Comparison of ENCODE assay signal across 22 cellular contexts in the genomic region with DNA sequence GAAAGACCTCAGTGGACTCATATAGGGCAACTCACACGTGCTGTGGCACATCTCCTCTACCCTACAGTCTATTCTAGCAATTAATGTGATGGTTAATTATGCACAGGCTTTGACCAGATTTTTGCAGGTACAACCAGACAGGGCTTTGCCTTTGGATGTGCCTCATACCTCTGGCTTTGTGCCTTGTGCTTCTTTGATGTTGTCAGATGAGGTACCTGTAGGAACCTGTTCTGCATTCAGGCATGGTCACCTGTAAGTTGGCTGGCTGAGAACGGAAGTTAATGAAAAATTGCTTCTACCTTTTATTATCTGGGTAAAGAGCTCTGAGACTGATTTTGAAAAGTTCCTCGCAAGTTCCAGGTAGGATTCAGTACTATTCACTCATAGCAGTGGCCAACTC.
DNase-seq lines count a peak whose midpoint lies in the region; ATAC-seq and TF ChIP-seq lines count a peak whose summit lies in the region.
"Had no signal": no experiment of that assay in that cellular context is flagged by ENCODE, and none has a peak within 500 bp of the region (broad histone marks: within the 10 kb centered on the region; RNA-seq: fewer than 3 reads in every experiment).

No MANE protein-coding gene starts in this region.

- H3K4me1 ChIP-seq in osteoblast (ENCODE audit: insufficient read depth, low read length), result no peaks in the 10 kb centered on the region
- H3K4me1 ChIP-seq: A549; BLaER1 treated with 17β-estradiol and CSF1 and Interleukin-3, amounts not matched to agents 10 nM and 100 nM; Caco-2 had no signal

- no peaks in the 10 kb centered on the region for H3K36me3 Mint-ChIP-seq in activated T-helper 17 cell treated with anti-CD3 and anti-CD28 coated beads, Interleukin-2, amount 50 U/mL, for 72 hours (ENCODE audit: low read depth)
- H3K36me3 Mint-ChIP-seq: CD8-positive, alpha-beta T cell had no signal

- TF ChIP-seq CTCF in osteoblast (IDR thresholded peaks at IDR 0.05; ENCODE audit: extremely low read depth, low read depth, low read length), result no peak

- no peak overlapping the region for H3K27ac ChIP-seq in osteoblast (ENCODE audit: low read depth, low read length)
- H3K27ac ChIP-seq: 22Rv1; A549; BLaER1 treated with 17β-estradiol and CSF1 and Interleukin-3, amounts not matched to agents 10 nM and 100 nM; C4-2B had no signal

- H3K9me3 Mint-ChIP-seq in activated T-helper 17 cell treated with anti-CD3 and anti-CD28 coated beads, Interleukin-2, amount 50 U/mL, for 72 hours, result peaks cover 5% of the 10 kb centered on the region

- H3K4me2 ChIP-seq in osteoblast (ENCODE audit: insufficient read depth, low read length), result no peak overlapping the region
- H3K4me2 ChIP-seq: A549; BLaER1 treated with 17β-estradiol and CSF1 and Interleukin-3, amounts not matched to agents 10 nM and 100 nM had no signal

- no peaks in the 10 kb centered on the region for H4K20me1 ChIP-seq in osteoblast (ENCODE audit: insufficient read depth, low read length)
- H4K20me1 ChIP-seq: BLaER1 treated with 17β-estradiol and CSF1 and Interleukin-3, amounts not matched to agents 10 nM and 100 nM had no signal

- H3K79me2 ChIP-seq in osteoblast (ENCODE audit: insufficient read depth, low read length), result no peaks in the 10 kb centered on the region

- DNase-seq in osteoblast (ENCODE audit: insufficient read length, low spot score, missing footprints) (peak; percentile 58), ureter (ENCODE audit: low spot score) (peak; percentile 45), DMS 273 (lab: John Stamatoyannopoulos, UW; ENCODE audit: unreplicated experiment) (no peak)
- DNase-seq: AML-193; Caco-2; Calu3; CD4-positive, alpha-beta T cell; CD8-positive, alpha-beta T cell; DMS 273 treated with DMSO at 0.1 percent for 48 hours; DMS153; DMS53; DMS79; DND-41; EL; GDM1 had no signal

- no peak overlapping the region for H3K27ac Mint-ChIP-seq in activated T-helper 17 cell treated with anti-CD3 and anti-CD28 coated beads, Interleukin-2, amount 50 U/mL, for 72 hours
- H3K27ac Mint-ChIP-seq: B cell; CD4-positive, alpha-beta T cell; CD8-positive, alpha-beta T cell had no signal

- H3K4me3 Mint-ChIP-seq in activated T-helper 17 cell treated with anti-CD3 and anti-CD28 coated beads, Interleukin-2, amount 50 U/mL, for 72 hours, result no peak overlapping the region
- H3K4me3 Mint-ChIP-seq: B cell; CD4-positive, alpha-beta T cell; CD8-positive, alpha-beta T cell had no signal

- no peaks in the 10 kb centered on the region for H3K4me1 Mint-ChIP-seq in activated T-helper 17 cell treated with anti-CD3 and anti-CD28 coated beads, Interleukin-2, amount 50 U/mL, for 72 hours
- H3K4me1 Mint-ChIP-seq: B cell had no signal

- H3K36me3 ChIP-seq in osteoblast (ENCODE audit: insufficient read depth, low read length), result no peaks in the 10 kb centered on the region
- H3K36me3 ChIP-seq: BLaER1 treated with 17β-estradiol and CSF1 and Interleukin-3, amounts not matched to agents 10 nM and 100 nM had no signal

- no peaks in the 10 kb centered on the region for H3K27me3 Mint-ChIP-seq in activated T-helper 17 cell treated with anti-CD3 and anti-CD28 coated beads, Interleukin-2, amount 50 U/mL, for 72 hours

- H3K4me3 ChIP-seq in osteoblast (ENCODE audit: insufficient read depth, low read length), result no peak overlapping the region
- H3K4me3 ChIP-seq: A549; BLaER1 treated with 17β-estradiol and CSF1 and Interleukin-3, amounts not matched to agents 10 nM and 100 nM had no signal

- no peak overlapping the region for H2AFZ ChIP-seq in osteoblast (ENCODE audit: low read length)

- no peaks in the 10 kb centered on the region for H3K27me3 ChIP-seq in osteoblast (ENCODE audit: insufficient read depth, low read length)
- H3K27me3 ChIP-seq: BLaER1 treated with 17β-estradiol and CSF1 and Interleukin-3, amounts not matched to agents 10 nM and 100 nM had no signal

- ATAC-seq in esophagus mucosa, result peak; percentile 86
- no peak for ATAC-seq in activated T-helper 17 cell treated with anti-CD3 and anti-CD28 coated beads, Interleukin-2, amount 50 U/mL, for 72 hours (replicated peaks)
- ATAC-seq: A549; CD8-positive, alpha-beta T cell had no signal

- no peaks in the 10 kb centered on the region for H3K9me3 ChIP-seq in osteoblast (ENCODE audit: low read depth, low read length)
- H3K9me3 ChIP-seq: A549; BLaER1 treated with 17β-estradiol and CSF1 and Interleukin-3, amounts not matched to agents 10 nM and 100 nM; Caco-2 had no signal
